In the genomic region with DNA sequence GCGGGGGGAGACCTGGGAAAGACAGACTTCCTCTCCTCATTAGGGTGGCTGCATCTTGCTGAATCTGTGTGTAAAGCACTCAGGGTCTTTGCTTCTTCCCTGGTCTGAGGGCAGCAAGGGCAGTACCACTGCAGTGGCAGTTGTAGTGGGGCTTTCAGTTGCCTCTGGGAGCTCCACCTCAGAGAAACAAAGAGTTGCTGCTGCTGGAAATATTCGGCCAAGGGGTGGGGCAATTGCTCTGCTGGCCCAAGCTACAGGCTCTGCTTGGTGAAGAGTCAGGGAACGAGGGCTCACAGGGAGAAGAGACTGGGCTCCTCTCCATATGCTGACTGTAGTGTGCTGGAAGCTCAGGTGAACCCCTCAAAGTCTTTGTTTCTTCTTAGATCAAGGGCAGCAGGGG, we compare ENCODE assay signal across 1 cellular context.
TF ChIP-seq lines count a peak whose summit lies in the region.

No MANE protein-coding gene starts in this region.

TF ChIP-seq in IMR-90, 13 proteins besides CTCF, POLR2A, EP300 and RAD21:
- no peak for TF ChIP-seq RFX5 (IDR thresholded peaks at IDR 0.05; ENCODE audit: low read depth, low read length)
- no peak for TF ChIP-seq USF2 (IDR thresholded peaks at IDR 0.05; ENCODE audit: low read depth, low read length)
- no peak for TF ChIP-seq BHLHE40 (IDR thresholded peaks at IDR 0.05; ENCODE audit: low read depth, low read length)
- no peak for TF ChIP-seq NFE2L2 (IDR thresholded peaks at IDR 0.05; ENCODE audit: low read depth, low read length)
- TF ChIP-seq MAZ (IDR thresholded peaks at IDR 0.05; ENCODE audit: borderline replicate concordance, low read depth, low read length): no peak
- TF ChIP-seq CEBPB (IDR thresholded peaks at IDR 0.05; ENCODE audit: low read depth, low read length): no peak
- TF ChIP-seq SMC3 (IDR thresholded peaks at IDR 0.05; ENCODE audit: low read depth, low read length): no peak
- no peak for TF ChIP-seq FOS (IDR thresholded peaks at IDR 0.05; ENCODE audit: low read depth, low read length)
- TF ChIP-seq CHD1 (IDR thresholded peaks at IDR 0.05; ENCODE audit: low read depth, low read length): no peak
- no peak for TF ChIP-seq ELK1 (IDR thresholded peaks at IDR 0.05; ENCODE audit: borderline replicate concordance, low read depth, low read length)
- no peak for TF ChIP-seq MAFK (IDR thresholded peaks at IDR 0.05; ENCODE audit: low read depth, low read length)
- no peak for TF ChIP-seq RCOR1 (IDR thresholded peaks at IDR 0.05; ENCODE audit: insufficient replicate concordance, low read length)
- no peak for TF ChIP-seq MXI1 (IDR thresholded peaks at IDR 0.05; ENCODE audit: borderline replicate concordance, low read depth, low read length)
